ENCODE assay signal across 8 cellular contexts in genomic region chr10:98029149-98030092, GRCh38. TPM values are rescaled to one million over a fixed set of nuclear protein-coding genes. Genes with fewer than 3 reads are reported as not detected.
DNase-seq lines count a peak whose midpoint lies in the region; ATAC-seq and TF ChIP-seq lines count a peak whose summit lies in the region.

No MANE protein-coding gene starts in this region.

- H3K9me3 ChIP-seq in iPS-20b (ENCODE audit: insufficient read depth, low read depth, low read length) (no peaks in the 10 kb centered on the region), smooth muscle cell (replicated peaks; ENCODE audit: low read depth) (no peaks in the 10 kb centered on the region)

- H3K36me3 ChIP-seq in GM23338 (ENCODE audit: insufficient read depth) (no peaks in the 10 kb centered on the region), iPS-20b (ENCODE audit: insufficient read depth, low read depth, low read length) (no peaks in the 10 kb centered on the region), smooth muscle cell (ENCODE audit: low read depth) (no peaks in the 10 kb centered on the region)

- H3K9ac ChIP-seq in iPS-20b (ENCODE audit: low read depth, low read length): no peak overlapping the region
- H3K9ac ChIP-seq in smooth muscle cell (ENCODE audit: low read depth): no peak overlapping the region

- no peak overlapping the region for H3K27ac Mint-ChIP-seq in GM23338
- no peak overlapping the region for H3K27ac Mint-ChIP-seq in activated naive CD8-positive, alpha-beta T cell treated with anti-CD3 and anti-CD28 coated beads, Interleukin-2, amount 50 U/mL, for 24 hours

- no peaks in the 10 kb centered on the region for H3K9me2 ChIP-seq in GM23338 (ENCODE audit: insufficient read depth)

- peaks cover 17% of the 10 kb centered on the region for H4K20me1 ChIP-seq in GM23338 (replicated peaks; ENCODE audit: insufficient read depth)
- H4K20me1 ChIP-seq in smooth muscle cell (ENCODE audit: low read depth): no peaks in the 10 kb centered on the region

- DNase-seq in GM23338 (ENCODE audit: low spot score) (peak; percentile 46), smooth muscle cell (lab: John Stamatoyannopoulos, UW; ENCODE audit: unreplicated experiment) (no peak), NCI-H128 (lab: John Stamatoyannopoulos, UW; ENCODE audit: unreplicated experiment) (no peak)
- DNase-seq in activated naive CD8-positive, alpha-beta T cell treated with anti-CD3 and anti-CD28 coated beads, Interleukin-2, amount 50 U/mL, for 24 hours: no peak

- H3K4me3 Mint-ChIP-seq in GM23338: peak overlapping the region; percentile 65
- H3K4me3 Mint-ChIP-seq in activated naive CD8-positive, alpha-beta T cell treated with anti-CD3 and anti-CD28 coated beads, Interleukin-2, amount 50 U/mL, for 24 hours: peak overlapping the region; percentile 24

- H3K27ac ChIP-seq in GM23338 (ENCODE audit: low read depth): no peak overlapping the region
- no peak overlapping the region for H3K27ac ChIP-seq in iPS-20b (ENCODE audit: low read length)
- H3K27ac ChIP-seq in smooth muscle cell (ENCODE audit: low read depth): no peak overlapping the region

- no peaks in the 10 kb centered on the region for H3F3A ChIP-seq in GM23338 (replicated peaks; ENCODE audit: low read depth)
- no peaks in the 10 kb centered on the region for H3F3A ChIP-seq in smooth muscle cell (ENCODE audit: low read depth)

- WGBS in smooth muscle cell (ENCODE audit: low lambda C conversion rate): 10% methylated on average over 36 of the region's 44 CpGs

- peaks cover 73% of the 10 kb centered on the region for H3K27me3 ChIP-seq in GM23338 (ENCODE audit: insufficient read depth)
- peaks cover 87% of the 10 kb centered on the region for H3K27me3 ChIP-seq in iPS-20b (ENCODE audit: insufficient read depth, low read length)
- H3K27me3 ChIP-seq in smooth muscle cell (ENCODE audit: low read depth): peaks cover 88% of the 10 kb centered on the region

- H3K4me1 ChIP-seq in GM23338 (ENCODE audit: insufficient read depth): peaks cover 13% of the 10 kb centered on the region; the same call in 1 of the 2 replicates
- 0 out of 2 replicates have a peak, but pooled peaks cover 4% of the 10 kb centered on the region for H3K4me1 ChIP-seq in iPS-20b (ENCODE audit: insufficient read depth, low read length)
- H3K4me1 ChIP-seq in smooth muscle cell (ENCODE audit: low read depth): peaks cover 7% of the 10 kb centered on the region

- H3K27me3 Mint-ChIP-seq in GM23338 (ENCODE audit: insufficient read depth, low read depth, poor library complexity): peaks cover 61% of the 10 kb centered on the region
- peaks cover 66% of the 10 kb centered on the region for H3K27me3 Mint-ChIP-seq in activated naive CD8-positive, alpha-beta T cell treated with anti-CD3 and anti-CD28 coated beads, Interleukin-2, amount 50 U/mL, for 24 hours

- H3K79me2 ChIP-seq in GM23338 (replicated peaks; ENCODE audit: insufficient read depth): no peaks in the 10 kb centered on the region
- H3K79me2 ChIP-seq in smooth muscle cell (ENCODE audit: low read depth): no peaks in the 10 kb centered on the region

- peaks cover 23% of the 10 kb centered on the region for H3K4me1 Mint-ChIP-seq in GM23338
- H3K4me1 Mint-ChIP-seq in activated naive CD8-positive, alpha-beta T cell treated with anti-CD3 and anti-CD28 coated beads, Interleukin-2, amount 50 U/mL, for 24 hours: peaks cover 3% of the 10 kb centered on the region

- no peaks in the 10 kb centered on the region for H3K36me3 Mint-ChIP-seq in GM23338 (ENCODE audit: low read depth)
- H3K36me3 Mint-ChIP-seq in activated naive CD8-positive, alpha-beta T cell treated with anti-CD3 and anti-CD28 coated beads, Interleukin-2, amount 50 U/mL, for 24 hours (ENCODE audit: low read depth): no peaks in the 10 kb centered on the region

- H2AFZ ChIP-seq in GM23338: peak overlapping the region; percentile 94
- H2AFZ ChIP-seq in smooth muscle cell (ENCODE audit: low read depth): no peak overlapping the region

- no peaks in the 10 kb centered on the region for H3K9me3 Mint-ChIP-seq in GM23338
- H3K9me3 Mint-ChIP-seq in activated naive CD8-positive, alpha-beta T cell treated with anti-CD3 and anti-CD28 coated beads, Interleukin-2, amount 50 U/mL, for 24 hours: no peaks in the 10 kb centered on the region

- H3K4me2 ChIP-seq in GM23338: peak overlapping the region; percentile 90
- H3K4me2 ChIP-seq in smooth muscle cell: peak overlapping the region; percentile 91

- H3K4me3 ChIP-seq in GM23338: peak overlapping the region; percentile 79
- peak overlapping the region; percentile 62 for H3K4me3 ChIP-seq in iPS-20b (ENCODE audit: low read length)
- H3K4me3 ChIP-seq in smooth muscle cell: peak overlapping the region; percentile 49

- TF ChIP-seq CTCF in GM23338 (conservative IDR thresholded peaks at IDR 0.05; ENCODE audit: low read depth in 2 of 2): no peak
- no peak for TF ChIP-seq CTCF in smooth muscle cell (IDR thresholded peaks at IDR 0.05; ENCODE audit: borderline replicate concordance, insufficient read depth, poor library complexity, severe bottlenecking)

- ATAC-seq in GM23338 (peak; percentile 22), GM21367 (IDR thresholded peaks at IDR 0.05; ENCODE audit: unreplicated experiment) (no peak), HG03571 (IDR thresholded peaks at IDR 0.05; ENCODE audit: unreplicated experiment) (no peak), HG03457 (IDR thresholded peaks at IDR 0.05; ENCODE audit: unreplicated experiment) (no peak)
- ATAC-seq in activated naive CD8-positive, alpha-beta T cell treated with anti-CD3 and anti-CD28 coated beads, Interleukin-2, amount 50 U/mL, for 24 hours: no peak

TF ChIP-seq in GM23338, 12 proteins besides CTCF, POLR2A, EP300 and RAD21 (continues in another document):
- TF ChIP-seq REST (IDR thresholded peaks at IDR 0.05; ENCODE audit: unreplicated experiment): no peak
- no peak for TF ChIP-seq NANOG (IDR thresholded peaks at IDR 0.05; ENCODE audit: borderline replicate concordance)

RNA-seq across cellular contexts. Expression of gene CRTAC1, which starts 1.0 kb away (rescaled TPM):
- total RNA-seq in GM23338 (2014; rRNA removed; shearing (Covaris generic)): 0.74 and 1.2 TPM in 2 replicates
- polyA plus RNA-seq in GM23338 (2016; fragmentation: Nextera tagmentation; extraction: Ambion mirVana) (0.47 and 0.63 TPM in 2 replicates), smooth muscle cell (0.65 and 1.1 TPM in 2 replicates)
- total RNA-seq in smooth muscle cell: 0.31 TPM in 1 of 2 replicates, not detected in the other
